1 cellular context compared by ENCODE assay signal in genomic region chr4:1797861-1798529, GRCh38.
A peak's percentile ranks its signal among the peaks of the same experiment; 100 is the strongest.
TF ChIP-seq lines count a peak whose summit lies in the region.

No MANE protein-coding gene starts in this region.

TF ChIP-seq in HepG2, 621 proteins besides CTCF, POLR2A, EP300 and RAD21 (continued from another document and continues in another):
- peak; percentile 34; the same call in 1 of the 2 replicates for TF ChIP-seq ZNF770 (CRISPR knock-in tag; IDR thresholded peaks at IDR 0.05)
- TF ChIP-seq ZNF576 (CRISPR knock-in tag; IDR thresholded peaks at IDR 0.05) = no peak
- TF ChIP-seq ZBTB21 (CRISPR knock-in tag; IDR thresholded peaks at IDR 0.05) = no peak
- no peak for TF ChIP-seq ZNF547 (CRISPR knock-in tag; IDR thresholded peaks at IDR 0.05)
- TF ChIP-seq TRIM24 (CRISPR knock-in tag; IDR thresholded peaks at IDR 0.05) = no peak
- TF ChIP-seq YEATS4 (CRISPR knock-in tag; IDR thresholded peaks at IDR 0.05; ENCODE audit: borderline replicate concordance) = peak; percentile 52; the same call in 1 of the 2 replicates
- TF ChIP-seq XRCC5 (optimal IDR thresholded peaks at IDR 0.05; ENCODE audit: low read length) = peak; percentile 14
- no peak; the same call in 1 of the 2 replicates for TF ChIP-seq ZNF609 (CRISPR knock-in tag; IDR thresholded peaks at IDR 0.05; ENCODE audit: borderline replicate concordance)
- TF ChIP-seq, protein P1, sequence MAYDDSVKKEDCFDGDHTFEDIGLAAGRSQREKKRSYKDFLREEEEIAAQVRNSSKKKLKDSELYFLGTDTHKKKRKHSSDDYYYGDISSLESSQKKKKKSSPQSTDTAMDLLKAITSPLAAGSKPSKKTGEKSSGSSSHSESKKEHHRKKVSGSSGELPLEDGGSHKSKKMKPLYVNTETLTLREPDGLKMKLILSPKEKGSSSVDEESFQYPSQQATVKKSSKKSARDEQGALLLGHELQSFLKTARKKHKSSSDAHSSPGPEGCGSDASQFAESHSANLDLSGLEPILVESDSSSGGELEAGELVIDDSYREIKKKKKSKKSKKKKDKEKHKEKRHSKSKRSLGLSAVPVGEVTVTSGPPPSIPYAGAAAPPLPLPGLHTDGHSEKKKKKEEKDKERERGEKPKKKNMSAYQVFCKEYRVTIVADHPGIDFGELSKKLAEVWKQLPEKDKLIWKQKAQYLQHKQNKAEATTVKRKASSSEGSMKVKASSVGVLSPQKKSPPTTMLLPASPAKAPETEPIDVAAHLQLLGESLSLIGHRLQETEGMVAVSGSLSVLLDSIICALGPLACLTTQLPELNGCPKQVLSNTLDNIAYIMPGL (CRISPR knock-in tag; IDR thresholded peaks at IDR 0.05; ENCODE audit: borderline replicate concordance in 1 of 2, low read depth in 1 of 2) = no peak
- TF ChIP-seq ELF3 (CRISPR knock-in tag; IDR thresholded peaks at IDR 0.05) = no peak
- TF ChIP-seq ARID3A (IDR thresholded peaks at IDR 0.05; ENCODE audit: low read depth, low read length) = no peak
- peak; percentile 42 for TF ChIP-seq HOXA3 (CRISPR knock-in tag; IDR thresholded peaks at IDR 0.05)
- no peak for TF ChIP-seq ZNF496 (CRISPR knock-in tag; IDR thresholded peaks at IDR 0.05; ENCODE audit: insufficient replicate concordance)
- no peak for TF ChIP-seq ZNF615 (CRISPR knock-in tag; IDR thresholded peaks at IDR 0.05; ENCODE audit: borderline replicate concordance)
- no peak for TF ChIP-seq GPN1 (CRISPR knock-in tag; IDR thresholded peaks at IDR 0.05; ENCODE audit: borderline replicate concordance)
- no peak for TF ChIP-seq MIER3 (CRISPR knock-in tag; IDR thresholded peaks at IDR 0.05; ENCODE audit: borderline replicate concordance)
- TF ChIP-seq ZNF678 (CRISPR knock-in tag; IDR thresholded peaks at IDR 0.05) = no peak
- no peak for TF ChIP-seq ZBTB49 (CRISPR knock-in tag; IDR thresholded peaks at IDR 0.05; ENCODE audit: borderline replicate concordance)
- peak; percentile 45 for TF ChIP-seq YY1 (IDR thresholded peaks at IDR 0.05; ENCODE audit: insufficient read depth, insufficient replicate concordance, low read depth, low read length)
- TF ChIP-seq ZBTB42 (CRISPR knock-in tag; IDR thresholded peaks at IDR 0.05) = no peak
- TF ChIP-seq ZNF432 (CRISPR knock-in tag; IDR thresholded peaks at IDR 0.05; ENCODE audit: borderline replicate concordance) = no peak
- TF ChIP-seq NFKB2 (CRISPR knock-in tag; IDR thresholded peaks at IDR 0.05; ENCODE audit: borderline replicate concordance) = 0 out of 2 replicates have a peak, but pooled peaks have one; percentile 20
- TF ChIP-seq, protein P2, sequence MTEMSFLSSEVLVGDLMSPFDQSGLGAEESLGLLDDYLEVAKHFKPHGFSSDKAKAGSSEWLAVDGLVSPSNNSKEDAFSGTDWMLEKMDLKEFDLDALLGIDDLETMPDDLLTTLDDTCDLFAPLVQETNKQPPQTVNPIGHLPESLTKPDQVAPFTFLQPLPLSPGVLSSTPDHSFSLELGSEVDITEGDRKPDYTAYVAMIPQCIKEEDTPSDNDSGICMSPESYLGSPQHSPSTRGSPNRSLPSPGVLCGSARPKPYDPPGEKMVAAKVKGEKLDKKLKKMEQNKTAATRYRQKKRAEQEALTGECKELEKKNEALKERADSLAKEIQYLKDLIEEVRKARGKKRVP (CRISPR knock-in tag; IDR thresholded peaks at IDR 0.05) = no peak
- TF ChIP-seq ZBTB38 (CRISPR knock-in tag; IDR thresholded peaks at IDR 0.05) = no peak
- TF ChIP-seq NCOA2 (CRISPR knock-in tag; IDR thresholded peaks at IDR 0.05) = peak; percentile 39; the same call in 1 of the 2 replicates
- no peak for TF ChIP-seq CREBL2 (CRISPR knock-in tag; IDR thresholded peaks at IDR 0.05; ENCODE audit: borderline replicate concordance)
- no peak for TF ChIP-seq TCF7L2 (IDR thresholded peaks at IDR 0.05; ENCODE audit: low read depth, low read length)
- TF ChIP-seq MTERF4 (CRISPR knock-in tag; IDR thresholded peaks at IDR 0.05) = no peak
- TF ChIP-seq IKZF4 (CRISPR knock-in tag; IDR thresholded peaks at IDR 0.05; ENCODE audit: borderline replicate concordance, low read depth, not compliant biosample characterization) = no peak
- TF ChIP-seq MED1 (CRISPR knock-in tag; IDR thresholded peaks at IDR 0.05) = peak; percentile 29; the same call in 1 of the 2 replicates
- TF ChIP-seq AHDC1 (CRISPR knock-in tag; IDR thresholded peaks at IDR 0.05; ENCODE audit: borderline replicate concordance) = no peak
- peak; percentile 21; the same call in 1 of the 2 replicates for TF ChIP-seq KDM3A (CRISPR knock-in tag; IDR thresholded peaks at IDR 0.05; ENCODE audit: low read depth)
- TF ChIP-seq AGO2 (optimal IDR thresholded peaks at IDR 0.05; ENCODE audit: low read depth, low read length) = peak; percentile 71
- TF ChIP-seq, protein P3, sequence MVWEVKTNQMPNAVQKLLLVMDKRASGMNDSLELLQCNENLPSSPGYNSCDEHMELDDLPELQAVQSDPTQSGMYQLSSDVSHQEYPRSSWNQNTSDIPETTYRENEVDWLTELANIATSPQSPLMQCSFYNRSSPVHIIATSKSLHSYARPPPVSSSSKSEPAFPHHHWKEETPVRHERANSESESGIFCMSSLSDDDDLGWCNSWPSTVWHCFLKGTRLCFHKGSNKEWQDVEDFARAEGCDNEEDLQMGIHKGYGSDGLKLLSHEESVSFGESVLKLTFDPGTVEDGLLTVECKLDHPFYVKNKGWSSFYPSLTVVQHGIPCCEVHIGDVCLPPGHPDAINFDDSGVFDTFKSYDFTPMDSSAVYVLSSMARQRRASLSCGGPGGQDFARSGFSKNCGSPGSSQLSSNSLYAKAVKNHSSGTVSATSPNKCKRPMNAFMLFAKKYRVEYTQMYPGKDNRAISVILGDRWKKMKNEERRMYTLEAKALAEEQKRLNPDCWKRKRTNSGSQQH (CRISPR knock-in tag; IDR thresholded peaks at IDR 0.05; ENCODE audit: low read depth) = no peak
